Comparison of ENCODE assay signal across 8 cellular contexts in genomic region chr11:119148855-119149370, GRCh38.
DNase-seq lines count a peak whose midpoint lies in the region; TF ChIP-seq lines count a peak whose summit lies in the region.

ABCG4 (plus strand) TSS chr11:119149052; CDS start chr11:119149966, 914 bp downstream.

- no peak within 1 kb of the TSS for H3K27ac ChIP-seq in iPS-20b (ENCODE audit: low read length)

- TF ChIP-seq CTCF in astrocyte of the cerebellum (IDR thresholded peaks at IDR 0.05; ENCODE audit: low read depth, low read length, missing control alignments): no peak

- H3K4me1 ChIP-seq in iPS-20b (ENCODE audit: insufficient read depth, low read length): no peaks in the 10 kb centered on the region

- in situ Hi-C loops in astrocyte of the cerebellum (cut with HindIII; ENCODE audit: low sequenced_read_pairs): no loop called here

- H3K9me3 ChIP-seq in iPS-20b (ENCODE audit: insufficient read depth, low read depth, low read length): no peaks in the 10 kb centered on the region

- peaks cover 73% of the 10 kb centered on the region for H3K27me3 ChIP-seq in iPS-20b (ENCODE audit: insufficient read depth, low read length)

- no peak within 1 kb of the TSS for H3K9ac ChIP-seq in iPS-20b (ENCODE audit: low read depth, low read length)

- no peaks in the 10 kb centered on the region for H3K36me3 ChIP-seq in iPS-20b (ENCODE audit: insufficient read depth, low read depth, low read length)

- DNase-seq in EH (ENCODE audit: low read depth): peak; percentile 36
- peak; percentile 8 for DNase-seq in NCI-H2227 treated with DMSO at 0.1 percent for 48 hours (lab: John Stamatoyannopoulos, UW)
- no peak for DNase-seq in astrocyte of the cerebellum (ENCODE audit: low read depth)
- DNase-seq in stimulated activated CD4-positive, alpha-beta T cell treated with anti-CD3 and anti-CD28 coated beads, Interleukin-1b, Interleukin-23, amount 100 ng/mL, for 4 hours (ENCODE audit: low read depth in 2 of 2): peak; percentile 10 to 39
- no peak for DNase-seq in HuH-7.5 (ENCODE audit: low spot score)
- DNase-seq in OCI-M1 (lab: John Stamatoyannopoulos, UW): no peak
- no peak for DNase-seq in amniotic stem cell (lab: John Stamatoyannopoulos, UW)

- H3K4me3 ChIP-seq in astrocyte of the cerebellum (ENCODE audit: low read depth, low read length) (peak within 1 kb of the TSS; percentile 52), iPS-20b (ENCODE audit: low read length) (peak within 1 kb of the TSS; percentile 69)

Comparison
In these comparisons a context has a peak if more than half of its experiments do, and no peak if none do; other contexts are left out.
1. DNase-seq: peak in EH (single experiment), NCI-H2227 treated with DMSO at 0.1 percent for 48 hours (single experiment) and stimulated activated CD4-positive, alpha-beta T cell treated with anti-CD3 and anti-CD28 coated beads, Interleukin-1b, Interleukin-23, amount 100 ng/mL, for 4 hours (2 of 2); none in astrocyte of the cerebellum (single experiment), HuH-7.5 (single experiment), OCI-M1 (single experiment) and amniotic stem cell (single experiment).